Comparison of ENCODE assay signal across 18 cellular contexts in genomic region chr14:70234066-70234950, GRCh38. TPM values are rescaled to one million over a fixed set of nuclear protein-coding genes. Genes with fewer than 3 reads are reported as not detected.
DNase-seq lines count a peak whose midpoint lies in the region; ATAC-seq and TF ChIP-seq lines count a peak whose summit lies in the region.
"Had no signal": no experiment of that assay in that cellular context is flagged by ENCODE, and none has a peak within 500 bp of the region (broad histone marks: within the 10 kb centered on the region; RNA-seq: fewer than 3 reads in every experiment).

No MANE protein-coding gene starts in this region.

- intact Hi-C loops in right cardiac atrium (cut with DNase I), result no loop called here
- intact Hi-C loops in heart left ventricle (cut with DNase I), result no loop called here
- intact Hi-C loops in testis (cut with DNase I; ENCODE audit: low total_unique reads), result no loop called here

- H3K9me3 Mint-ChIP-seq in endothelial cell (ENCODE audit: unreplicated experiment), result no peaks in the 10 kb centered on the region

- no peaks in the 10 kb centered on the region for H3K79me1 ChIP-seq in neuronal stem cell (ENCODE audit: low read depth, low read length)

- H2BK5ac ChIP-seq in neuronal stem cell (ENCODE audit: low read length), result peak overlapping the region; percentile 39

- no peaks in the 10 kb centered on the region for H3K9me3 ChIP-seq in right cardiac atrium (ENCODE audit: control insufficient read depth, low read length)
- H3K9me3 ChIP-seq in heart left ventricle, result no peaks in the 10 kb centered on the region
- H3K9me3 ChIP-seq in neuronal stem cell (replicated peaks in 1 of 2; ENCODE audit: control insufficient read depth in 2 of 2, insufficient read depth in 1 of 2, low read depth in 1 of 2, low read length in 2 of 2), result no peaks in the 10 kb centered on the region
- no peaks in the 10 kb centered on the region for H3K9me3 ChIP-seq in testis
- H3K9me3 ChIP-seq: HAP-1 had no signal

- H3K4ac ChIP-seq in neuronal stem cell (ENCODE audit: low read length), result no peak overlapping the region

- H4K91ac ChIP-seq in neuronal stem cell (ENCODE audit: low read depth, low read length, poor library complexity), result no peak overlapping the region

- H2AFZ ChIP-seq in neuronal stem cell (ENCODE audit: low read length), result no peak overlapping the region

- peak overlapping the region; percentile 25 for H3K18ac ChIP-seq in neuronal stem cell (ENCODE audit: low read length)

- no peak overlapping the region for H3K4me2 ChIP-seq in neuronal stem cell (ENCODE audit: insufficient read depth, low read length, poor library complexity, severe bottlenecking)
- H3K4me2 ChIP-seq: BLaER1 had no signal

- H3K4me3 Mint-ChIP-seq in endothelial cell (ENCODE audit: unreplicated experiment), result no peak overlapping the region
- H3K4me3 Mint-ChIP-seq: CD14-positive monocyte; CD4-positive, alpha-beta memory T cell had no signal

- no peak for ATAC-seq in right cardiac atrium
- ATAC-seq in heart left ventricle, result no peak
- ATAC-seq: HepG2 had no signal

- H3K14ac ChIP-seq in neuronal stem cell (ENCODE audit: low read length), result peak overlapping the region; percentile 71

- H3K4me3 ChIP-seq in right cardiac atrium (ENCODE audit: low read length), result no peak overlapping the region
- H3K4me3 ChIP-seq in heart left ventricle, result no peak overlapping the region
- H3K4me3 ChIP-seq in neuronal stem cell (ENCODE audit: low read length in 2 of 2), result no peak overlapping the region
- peak overlapping the region; percentile 9 to 29 for H3K4me3 ChIP-seq in testis
- H3K4me3 ChIP-seq: BLaER1, HAP-1 had no signal

- H3K4me1 ChIP-seq in right cardiac atrium (ENCODE audit: control insufficient read depth, insufficient read depth, low read length) (no peaks in the 10 kb centered on the region), heart left ventricle (no peaks in the 10 kb centered on the region), neuronal stem cell (ENCODE audit: control insufficient read depth in 2 of 2, insufficient read depth in 1 of 2, low read depth in 1 of 2, low read length in 2 of 2) (no peaks in the 10 kb centered on the region), testis (no peaks in the 10 kb centered on the region)
- H3K4me1 ChIP-seq: BLaER1, HAP-1 had no signal

- H3K9ac ChIP-seq in neuronal stem cell (ENCODE audit: low read depth, low read length, poor library complexity), result peak overlapping the region; percentile 15
- H3K9ac ChIP-seq: BLaER1 had no signal

- DNase-seq in right cardiac atrium (peak in 2 of 3 donors; percentile 35 to 41), heart left ventricle (no peak), neuronal stem cell (ENCODE audit: low spot score) (no peak), testis (no peak), endothelial cell (ENCODE audit: low spot score) (no peak)
- DNase-seq in activated T-cell treated with anti-CD3 and anti-CD28 coated beads, Interleukin-2, amount 50 U/mL, for 48 hours, result no peak
- no peak for DNase-seq in activated effector memory CD4-positive, alpha-beta T cell treated with anti-CD3 and anti-CD28 coated beads, Interleukin-2, amount 50 U/mL, for 16 hours
- DNase-seq: 8988T; CD4-positive, alpha-beta memory T cell; DMS153; DMS79; GDM1 had no signal

- H4K8ac ChIP-seq in neuronal stem cell (ENCODE audit: low read depth, low read length), result no peak overlapping the region

- H2BK120ac ChIP-seq in neuronal stem cell (ENCODE audit: low read depth, low read length), result no peak overlapping the region

- no peak overlapping the region for H3K23ac ChIP-seq in neuronal stem cell (ENCODE audit: low read depth, low read length, poor library complexity)

- no peak overlapping the region for H3K27ac ChIP-seq in right cardiac atrium (ENCODE audit: low read length)
- no peak overlapping the region for H3K27ac ChIP-seq in heart left ventricle
- H3K27ac ChIP-seq in neuronal stem cell (replicated peaks; ENCODE audit: low read length), result no peak overlapping the region
- no peak overlapping the region for H3K27ac ChIP-seq in testis
- H3K27ac ChIP-seq: BLaER1 had no signal

- H3K36me3 ChIP-seq in heart left ventricle (no peaks in the 10 kb centered on the region), neuronal stem cell (replicated peaks in 1 of 2; ENCODE audit: control insufficient read depth in 2 of 2, insufficient read depth in 2 of 2, low read length in 2 of 2) (no peaks in the 10 kb centered on the region), testis (ENCODE audit: low read depth, missing control alignments) (no peaks in the 10 kb centered on the region)
- H3K36me3 ChIP-seq: BLaER1, HAP-1 had no signal

- no peak overlapping the region for H2BK12ac ChIP-seq in neuronal stem cell (ENCODE audit: low read length)

- peak overlapping the region; percentile 35 for H2AK5ac ChIP-seq in neuronal stem cell (ENCODE audit: low read depth, low read length)

- no peaks in the 10 kb centered on the region for H3K36me3 Mint-ChIP-seq in endothelial cell (ENCODE audit: low read depth, unreplicated experiment)
- H3K36me3 Mint-ChIP-seq: CD14-positive monocyte; CD4-positive, alpha-beta memory T cell had no signal

- no peaks in the 10 kb centered on the region for H3K27me3 ChIP-seq in right cardiac atrium (ENCODE audit: control insufficient read depth, insufficient read depth)
- H3K27me3 ChIP-seq in heart left ventricle, result peaks cover 0 to 4% (median 0%) of the 10 kb centered on the region in 9 donors
- H3K27me3 ChIP-seq in neuronal stem cell (ENCODE audit: control insufficient read depth in 3 of 3, insufficient read depth in 3 of 3, low read depth in 1 of 3, low read length in 3 of 3), result no peaks in the 10 kb centered on the region
- no peaks in the 10 kb centered on the region for H3K27me3 ChIP-seq in testis
- H3K27me3 ChIP-seq: BLaER1 had no signal

- H3K4me1 Mint-ChIP-seq in endothelial cell (ENCODE audit: unreplicated experiment), result no peaks in the 10 kb centered on the region
- H3K4me1 Mint-ChIP-seq: CD4-positive, alpha-beta memory T cell had no signal

- WGBS in right cardiac atrium, result 90% methylated on average over 61 of the region's 61 CpGs
- WGBS in heart left ventricle, 4 donors, result 84 to 88% (median 85%) methylated on average over 44 to 61 of the region's 61 CpGs
- no CpG with 5 or more reads among the region's 61 CpGs for WGBS in neuronal stem cell (ENCODE audit: extremely low coverage in 2 of 2, insufficient read length in 2 of 2, insufficient replicate concordance in 1 of 2), 2 donors
- WGBS in testis, 2 donors, result 63 to 78% methylated on average over 21 to 51 of the region's 61 CpGs

- peaks cover 4% of the 10 kb centered on the region for H3K27me3 Mint-ChIP-seq in endothelial cell (ENCODE audit: unreplicated experiment)

- H2BK15ac ChIP-seq in neuronal stem cell (ENCODE audit: low read length), result peak overlapping the region; percentile 24

- no peak overlapping the region for H3K27ac Mint-ChIP-seq in endothelial cell (ENCODE audit: unreplicated experiment)
- H3K27ac Mint-ChIP-seq: CD4-positive, alpha-beta memory T cell had no signal

- no peak for TF ChIP-seq CTCF in heart left ventricle (IDR thresholded peaks at IDR 0.05)
- no peak for TF ChIP-seq CTCF in testis (IDR thresholded peaks at IDR 0.05)
- no peak for TF ChIP-seq CTCF in endothelial cell (IDR thresholded peaks at IDR 0.05; ENCODE audit: unreplicated experiment)

- TF ChIP-seq POLR2A in heart left ventricle (IDR thresholded peaks at IDR 0.05) (no peak), testis (IDR thresholded peaks at IDR 0.05) (no peak)

RNA-seq across cellular contexts. Expression of gene SLC8A3, which starts 45.6 kb away (rescaled TPM):
- total RNA-seq in right cardiac atrium, result under 1 TPM in 3 of 4 donors, not detected in 1; 0.06 to 0.28 (median 0.09) TPM
- 0.07 TPM for polyA plus RNA-seq in right cardiac atrium
- under 1 TPM in 4 of 9 donors, not detected in 5; 0.08 to 0.23 (median 0.15) TPM for total RNA-seq in heart left ventricle
- polyA plus RNA-seq in heart left ventricle, result under 1 TPM in 1 of 2 donors, not detected in 1; 0.03 TPM
- 0.14 TPM for polyA plus RNA-seq in neuronal stem cell (2013, experiment 1 of 2)
- polyA plus RNA-seq in neuronal stem cell (2013, experiment 2 of 2), result 0.10 TPM
- total RNA-seq in testis, result under 1 TPM; 0.39 to 0.43 TPM
- polyA plus RNA-seq in testis (ENCODE audit: insufficient read depth, low read depth, low replicate concordance), result 0.61 TPM
- total RNA-seq in endothelial cell (ENCODE audit: unreplicated experiment), result 0.13 TPM
- total RNA-seq: A673; CD4-positive, alpha-beta memory T cell had no signal
- polyA plus RNA-seq: AG04450; CD14-positive monocyte; CD4-positive, alpha-beta memory T cell had no signal

Comparison
In these comparisons a context has a peak if more than half of its experiments do, and no peak if none do; other contexts are left out.
1. DNase-seq: peak in right cardiac atrium (2 of 3); none in heart left ventricle (0 of 5), neuronal stem cell (single experiment), testis (single experiment), activated T-cell treated with anti-CD3 and anti-CD28 coated beads, Interleukin-2, amount 50 U/mL, for 48 hours (0 of 2), activated effector memory CD4-positive, alpha-beta T cell treated with anti-CD3 and anti-CD28 coated beads, Interleukin-2, amount 50 U/mL, for 16 hours (single experiment) and endothelial cell (single experiment).
2. H3K4me3 ChIP-seq: peak in testis (2 of 2); none in right cardiac atrium (single experiment), heart left ventricle (0 of 12) and neuronal stem cell (0 of 2).